3 cellular contexts compared by ENCODE assay signal in genomic region chr3:46838301-46838700, GRCh38. TPM values are rescaled to one million over a fixed set of nuclear protein-coding genes. Genes with fewer than 3 reads are reported as not detected.
"Had no signal": no experiment of that assay in that cellular context is flagged by ENCODE, and none has a peak within 500 bp of the region (broad histone marks: within the 10 kb centered on the region; RNA-seq: fewer than 3 reads in every experiment).

No MANE protein-coding gene starts in this region.

- H3K4me3 ChIP-seq: GM12878 had no signal

- ATAC-seq: GM12878 had no signal

- DNase-seq: GDM1, GF-D8 had no signal

RNA-seq across cellular contexts. Expression of gene MYL3, which starts 24.9 kb away (rescaled TPM):
- total RNA-seq: GM12878 had no signal

RNA-seq across cellular contexts. Expression of gene PTH1R, which starts 39.2 kb away (rescaled TPM):
- total RNA-seq: GM12878 had no signal
